Comparison of ENCODE assay signal across 27 cellular contexts in genomic region chr9:84003246-84003645, GRCh38.
"Had no signal": no experiment of that assay in that cellular context is flagged by ENCODE, and none has a peak within 500 bp of the region (broad histone marks: within the 10 kb centered on the region; RNA-seq: fewer than 3 reads in every experiment).

No MANE protein-coding gene starts in this region.

- ATAC-seq: activated CD8-positive, alpha-beta T cell treated with anti-CD3 and anti-CD28 coated beads for 36 hours; activated naive CD4-positive, alpha-beta T cell treated with anti-CD3 and anti-CD28 coated beads, Interleukin-2, amount 50 U/mL, for 72 hours; activated T-cell treated with anti-CD3 and anti-CD28 coated beads, Interleukin-2, amount 50 U/mL, for 72 hours; activated T-helper 17 cell treated with anti-CD3 and anti-CD28 coated beads, Interleukin-2, amount 50 U/mL, for 72 hours; body of pancreas; PC-3; Right ventricle myocardium inferior had no signal

- DNase-seq: activated CD4-positive, alpha-beta T cell treated with anti-CD3 and anti-CD28 coated beads, Interleukin-2, amount 10 ng/mL, durations not matched to agents 24 days and 14 days; activated CD4-positive, alpha-beta T cell treated with anti-CD3 and anti-CD28 coated beads, Interleukin-2, amount 50 U/mL, for 4 hours; activated CD8-positive, alpha-beta T cell treated with anti-CD3 and anti-CD28 coated beads for 36 hours; activated effector memory CD4-positive, alpha-beta T cell treated with anti-CD3 and anti-CD28 coated beads, Interleukin-2, amount 50 U/mL, for 16 hours; activated naive CD4-positive, alpha-beta T cell; activated T-cell treated with anti-CD3 and anti-CD28 coated beads, Interleukin-2, amount 50 U/mL, for 1 hour; activated T-cell treated with anti-CD3 and anti-CD28 coated beads, Interleukin-2, amount 50 U/mL, for 72 hours; adrenal gland; body of pancreas; central memory CD4-positive, alpha-beta T cell; NCI-H1048; NCI-H1105 treated with DMSO at 0.1 percent for 48 hours; NCI-H1436; NCI-H1694; NCI-H1930; NCI-H2081 treated with DMSO at 0.1 percent for 48 hours; NCI-H226; NCI-H446 treated with DMSO at 0.1 percent for 48 hours; NCI-H524; NK-92 treated with Interleukin-12 subunit alpha and Interleukin-12 subunit beta, amount 100 ng/mL, for 24 hours; PC-3; Peyer's patch; SIG-M5 had no signal

- FAIRE-seq: astrocyte had no signal

- H3K4me3 ChIP-seq: adrenal gland, body of pancreas, Peyer's patch had no signal
